Comparison of ENCODE assay signal across 8 cellular contexts in genomic region chr15:75024102-75024636, GRCh38. TPM values are rescaled to one million over a fixed set of nuclear protein-coding genes. Genes with fewer than 3 reads are reported as not detected.
DNase-seq lines count a peak whose midpoint lies in the region; ATAC-seq and TF ChIP-seq lines count a peak whose summit lies in the region.

No MANE protein-coding gene starts in this region.

- no peaks in the 10 kb centered on the region for H3K9me3 Mint-ChIP-seq in MCF 10A (ENCODE audit: unreplicated experiment)

- TF ChIP-seq EP300 in suprapubic skin (IDR thresholded peaks at IDR 0.05), result no peak

- H3K36me3 ChIP-seq in ES-I3 (ENCODE audit: insufficient read depth, low read length) (no peaks in the 10 kb centered on the region), suprapubic skin (no peaks in the 10 kb centered on the region)

- peak overlapping the region; percentile 71 for H3K4me3 ChIP-seq in suprapubic skin

- ATAC-seq in left colon (peak; percentile 38), GM21825 (IDR thresholded peaks at IDR 0.05; ENCODE audit: unreplicated experiment) (no peak)

- DNase-seq in NOMO-1 treated with DMSO at 0.1 percent for 48 hours (lab: John Stamatoyannopoulos, UW; ENCODE audit: unreplicated experiment) (peak; percentile 73), MCF 10A (ENCODE audit: unreplicated experiment) (peak; percentile 51), left colon (no peak), suprapubic skin (ENCODE audit: low spot score in 2 of 2) (no peak), mesenteric fat pad (ENCODE audit: low spot score) (no peak)

- H3K4me3 Mint-ChIP-seq in MCF 10A (ENCODE audit: unreplicated experiment), result peak overlapping the region; percentile 94

- H3K4me1 ChIP-seq in ES-I3 (ENCODE audit: insufficient read depth, low read length) (peaks cover 4% of the 10 kb centered on the region; the same call in 1 of the 2 replicates), suprapubic skin (peaks cover 22% of the 10 kb centered on the region)

- H3K36me3 Mint-ChIP-seq in MCF 10A (ENCODE audit: insufficient read depth, unreplicated experiment), result peaks cover 7% of the 10 kb centered on the region

- H3K27ac Mint-ChIP-seq in MCF 10A (ENCODE audit: low read depth, unreplicated experiment), result peak overlapping the region; percentile 95

- 19% methylated on average over 5 of the region's 5 CpGs for WGBS in suprapubic skin

- POLR2A ChIA-PET in MCF 10A (lab: Yijun Ruan, JAX), result interaction anchor here (0.6 to 3.1 kb wide), 12 partner anchors 13 to 430 kb away, joined by 3 to 35 read pairs (median 4); partner anchors contain the start of genes C15orf39 and MAN2C1

- intact Hi-C loops in MCF 10A (cut with micrococcal nuclease) (loop anchor here (10.0 kb wide), 2 partner anchors 251 to 281 kb away; no protein-coding TSS in a partner anchor), left colon (cut with DNase I, micrococcal nuclease) (no loop called here)

- peak overlapping the region; percentile 92 for H3K9ac ChIP-seq in ES-I3 (ENCODE audit: low read depth, low read length)

- H3K27me3 Mint-ChIP-seq in MCF 10A (ENCODE audit: insufficient read depth, unreplicated experiment), result no peaks in the 10 kb centered on the region

- peak overlapping the region; percentile 79 for H3K27ac ChIP-seq in 22Rv1
- peak overlapping the region; percentile 78 for H3K27ac ChIP-seq in suprapubic skin

- no peaks in the 10 kb centered on the region for H3K27me3 ChIP-seq in suprapubic skin

- TF ChIP-seq POLR2A in suprapubic skin (IDR thresholded peaks at IDR 0.05), result no peak

- BruUV-seq in MCF 10A (replicated peaks; lab: Mats Ljungman, UMichigan), result no TSS peak

- H3K9me3 ChIP-seq in ES-I3 (ENCODE audit: control insufficient read depth, insufficient read depth, low read length) (no peaks in the 10 kb centered on the region), suprapubic skin (no peaks in the 10 kb centered on the region)

- TF ChIP-seq CTCF in 22Rv1 (IDR thresholded peaks at IDR 0.05) (no peak), MCF 10A (IDR thresholded peaks at IDR 0.05; ENCODE audit: unreplicated experiment) (no peak), suprapubic skin (IDR thresholded peaks at IDR 0.05) (no peak)

- CTCF ChIA-PET in MCF 10A (lab: Yijun Ruan, JAX), result interaction anchor here (0.7 to 2.6 kb wide), 4 partner anchors 14 to 182 kb away, joined by 5 to 14 read pairs (median 6); no protein-coding TSS in a partner anchor

- H3K4me1 Mint-ChIP-seq in MCF 10A (ENCODE audit: insufficient read depth, unreplicated experiment), result peaks cover 3% of the 10 kb centered on the region

RNA-seq across cellular contexts. Expression of gene PPCDC, which starts 0.8 kb away (rescaled TPM):
- total RNA-seq in MCF 10A (2022), result 20.3 and 25.1 TPM in 2 replicates
- total RNA-seq in left colon, result 10 to 100 TPM; 11.1 to 13.6 TPM
- 10 to 100 TPM in 2 of 4 donors, 1 to 10 TPM in 2; 7.4 to 25.7 (median 13.1) TPM for total RNA-seq in suprapubic skin
- 11.5 TPM for total RNA-seq in mesenteric fat pad

RNA-seq across cellular contexts. Expression of gene SCAMP5, which starts 28.8 kb away (rescaled TPM):
- 0.54 and 0.96 TPM in 2 replicates for total RNA-seq in MCF 10A (2022)
- total RNA-seq in left colon, result 1 to 10 TPM; 4.5 to 8.6 TPM
- 1 to 10 TPM in 3 of 4 donors, under 1 TPM in 1; 0.53 to 4.5 (median 2.7) TPM for total RNA-seq in suprapubic skin
- total RNA-seq in mesenteric fat pad, result 1.7 TPM

Comparison
In these comparisons a context has a peak if more than half of its experiments do, and no peak if none do; other contexts are left out.
1. DNase-seq: peak in NOMO-1 treated with DMSO at 0.1 percent for 48 hours (single experiment) and MCF 10A (single experiment); none in left colon (0 of 2), suprapubic skin (0 of 2) and mesenteric fat pad (single experiment).